ENCODE assay signal across 8 cellular contexts in the genomic region with DNA sequence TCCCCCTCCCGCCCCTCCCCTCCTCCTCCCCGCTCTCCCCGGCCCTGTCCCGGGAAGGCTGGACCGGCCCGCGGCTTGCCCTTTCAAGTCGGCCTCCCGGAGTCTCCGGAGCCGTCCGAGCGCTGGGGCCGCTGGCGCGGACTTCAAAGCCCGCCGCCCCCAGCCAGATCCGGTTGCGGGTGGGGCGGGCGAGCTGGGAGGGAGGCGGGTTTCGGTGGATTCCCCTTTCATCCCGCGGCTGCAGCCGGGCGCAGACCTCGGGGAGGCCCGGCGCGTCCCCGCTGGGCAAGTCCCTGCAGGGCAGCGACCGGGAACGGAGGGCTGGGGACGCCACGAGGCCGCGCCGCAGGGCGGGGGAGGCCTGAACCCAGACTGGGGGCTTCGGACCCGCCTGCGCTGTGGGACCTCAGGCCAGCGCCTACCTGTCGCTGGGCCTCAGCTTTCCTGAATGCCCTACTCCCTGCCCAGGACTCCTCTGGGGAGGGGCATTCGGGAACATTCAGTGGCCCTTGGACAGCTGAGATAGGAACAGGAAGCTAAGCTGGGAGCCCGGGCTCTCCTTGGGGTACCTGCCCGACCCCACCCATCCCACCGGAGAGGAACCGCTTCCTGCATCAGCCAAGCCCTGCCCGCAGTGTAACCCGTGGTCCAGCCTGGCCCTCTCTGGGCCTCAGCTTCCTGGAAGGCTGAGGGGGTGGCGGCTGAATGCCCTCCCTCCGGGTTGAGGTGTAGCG. TPM values are rescaled to one million over a fixed set of nuclear protein-coding genes. Genes with fewer than 3 reads are reported as not detected.
DNase-seq lines count a peak whose midpoint lies in the region; ATAC-seq lines count a peak whose summit lies in the region.

No MANE protein-coding gene starts in this region.

- intact Hi-C loops in left ventricle myocardium superior (cut with micrococcal nuclease): no loop called here

- H3K27me3 Mint-ChIP-seq in activated naive CD4-positive, alpha-beta T cell treated with anti-CD3 and anti-CD28 coated beads, Interleukin-2, amount 10 ng/mL, durations not matched to agents 7 days and 5 days: peaks cover 82% of the 10 kb centered on the region

- DNase-seq in activated CD4-positive, CD25-positive, alpha-beta regulatory T cell (lab: John Stamatoyannopoulos, UW): no peak
- DNase-seq in activated naive CD4-positive, alpha-beta T cell treated with anti-CD3 and anti-CD28 coated beads, Interleukin-2, amount 10 ng/mL, durations not matched to agents 7 days and 5 days: peak; percentile 64
- DNase-seq in left ventricle myocardium superior (peak; percentile 81), renal cortical epithelial cell (ENCODE audit: low read depth) (peak; percentile 45), NCI-H69 (lab: John Stamatoyannopoulos, UW) (no peak)

- ATAC-seq in activated CD4-positive, CD25-positive, alpha-beta regulatory T cell treated with anti-CD3 and anti-CD28 coated beads, Interleukin-2, amount 50 U/mL, for 24 hours: peak; percentile 37 to 44
- ATAC-seq in left ventricle myocardium superior (peak; percentile 75), HG03280 (IDR thresholded peaks at IDR 0.05; ENCODE audit: unreplicated experiment) (no peak), HG03175 (IDR thresholded peaks at IDR 0.05; ENCODE audit: unreplicated experiment) (no peak)

- H3K4me1 Mint-ChIP-seq in activated naive CD4-positive, alpha-beta T cell treated with anti-CD3 and anti-CD28 coated beads, Interleukin-2, amount 10 ng/mL, durations not matched to agents 7 days and 5 days: peaks cover 33% of the 10 kb centered on the region

- peak overlapping the region; percentile 48 for H3K4me3 Mint-ChIP-seq in activated naive CD4-positive, alpha-beta T cell treated with anti-CD3 and anti-CD28 coated beads, Interleukin-2, amount 10 ng/mL, durations not matched to agents 7 days and 5 days

- H3K9me3 Mint-ChIP-seq in activated naive CD4-positive, alpha-beta T cell treated with anti-CD3 and anti-CD28 coated beads, Interleukin-2, amount 10 ng/mL, durations not matched to agents 7 days and 5 days: no peaks in the 10 kb centered on the region

- CTCF ChIA-PET in activated naive CD4-positive, alpha-beta T cell treated with anti-CD3 and anti-CD28 coated beads, Interleukin-2, amount 10 ng/mL, durations not matched to agents 7 days and 5 days (lab: Charles Lee): interaction anchor here (1.3 kb wide), 1 partner anchor 11 kb away, joined by 4 read pairs; no protein-coding TSS in a partner anchor

- no peak overlapping the region for H3K27ac Mint-ChIP-seq in activated naive CD4-positive, alpha-beta T cell treated with anti-CD3 and anti-CD28 coated beads, Interleukin-2, amount 10 ng/mL, durations not matched to agents 7 days and 5 days

- no peaks in the 10 kb centered on the region for H3K36me3 Mint-ChIP-seq in activated naive CD4-positive, alpha-beta T cell treated with anti-CD3 and anti-CD28 coated beads, Interleukin-2, amount 10 ng/mL, durations not matched to agents 7 days and 5 days

RNA-seq across cellular contexts. Expression of gene C9orf50, which starts 23.4 kb away (rescaled TPM):
- total RNA-seq in left ventricle myocardium superior: not detected
- total RNA-seq in renal cortical epithelial cell: 0.05 TPM in 1 of 2 replicates, not detected in the other

RNA-seq across cellular contexts. Expression of gene NTMT1, which starts 28.4 kb away (rescaled TPM):
- total RNA-seq in left ventricle myocardium superior (66.5 TPM), renal cortical epithelial cell (22.2 and 38.2 TPM in 2 replicates)

RNA-seq across cellular contexts. Expression of gene ASB6, which starts 44.4 kb away (rescaled TPM):
- total RNA-seq in left ventricle myocardium superior: 9.7 TPM
- 17.4 and 21.9 TPM in 2 replicates for total RNA-seq in renal cortical epithelial cell

Comparison
In these comparisons a context has a peak if more than half of its experiments do, and no peak if none do; other contexts are left out.
1. ATAC-seq: peak in activated CD4-positive, CD25-positive, alpha-beta regulatory T cell treated with anti-CD3 and anti-CD28 coated beads, Interleukin-2, amount 50 U/mL, for 24 hours (2 of 2) and left ventricle myocardium superior (single experiment); none in HG03280 (single experiment) and HG03175 (single experiment).
2. DNase-seq: peak in activated naive CD4-positive, alpha-beta T cell treated with anti-CD3 and anti-CD28 coated beads, Interleukin-2, amount 10 ng/mL, durations not matched to agents 7 days and 5 days (single experiment), left ventricle myocardium superior (single experiment) and renal cortical epithelial cell (single experiment); none in activated CD4-positive, CD25-positive, alpha-beta regulatory T cell (0 of 4) and NCI-H69 (single experiment).